34 cellular contexts compared by ENCODE assay signal in genomic region chr12:109768901-109769670, GRCh38. TPM values are rescaled to one million over a fixed set of nuclear protein-coding genes. Genes with fewer than 3 reads are reported as not detected.
DNase-seq lines count a peak whose midpoint lies in the region; ATAC-seq and TF ChIP-seq lines count a peak whose summit lies in the region.
"Had no signal": no experiment of that assay in that cellular context is flagged by ENCODE, and none has a peak within 500 bp of the region (broad histone marks: within the 10 kb centered on the region; RNA-seq: fewer than 3 reads in every experiment).

No MANE protein-coding gene starts in this region.

- H3K27me3 ChIP-seq in mesenchymal stem cell (ENCODE audit: control insufficient read depth in 1 of 2, insufficient read depth in 1 of 2, low read length in 2 of 2), result peaks cover 24 to 34% of the 10 kb centered on the region in 2 experiments
- H3K27me3 ChIP-seq in A673 (replicated peaks; ENCODE audit: insufficient read depth, low read depth, low read length, poor library complexity), result no peaks in the 10 kb centered on the region
- H3K27me3 ChIP-seq: brain microvascular endothelial cell, neural progenitor cell, right atrium auricular region had no signal

- POLR2A ChIA-PET in A673 (lab: Charles Lee; ENCODE audit: low non-redundant PET), result no interaction called here

- intact Hi-C loops in A673 (cut with micrococcal nuclease; ENCODE audit: unreplicated experiment), result no loop called here

- H2BK15ac ChIP-seq in mesenchymal stem cell (ENCODE audit: low read depth, poor library complexity, severe bottlenecking), result no peak overlapping the region

- no peaks in the 10 kb centered on the region for H3K9me3 Mint-ChIP-seq in activated naive CD4-positive, alpha-beta T cell treated with anti-CD3 and anti-CD28 coated beads, Interleukin-2, amount 10 ng/mL, durations not matched to agents 7 days and 5 days
- H3K9me3 Mint-ChIP-seq: activated CD4-positive, alpha-beta T cell treated with anti-CD3 and anti-CD28 coated beads, Interleukin-2, amount 10 ng/mL, durations not matched to agents 7 days and 5 days; activated naive CD4-positive, alpha-beta T cell treated with anti-CD3 and anti-CD28 coated beads for 36 hours; CD8-positive, alpha-beta memory T cell; neural progenitor cell; stimulated activated naive CD8-positive, alpha-beta T cell treated with anti-CD3 and anti-CD28 coated beads, Interleukin-15, Interleukin-2, amounts not matched to agents 100 ng/mL and 50 ng/mL, for 24 hours had no signal

- no peak overlapping the region for H2AK5ac ChIP-seq in mesenchymal stem cell (ENCODE audit: low read length, severe bottlenecking)

- no TSS peak for BruUV-seq in A673 (replicated peaks; lab: Mats Ljungman, UMichigan)

- H3K4me1 ChIP-seq in mesenchymal stem cell (ENCODE audit: control insufficient read depth, insufficient read depth, low read depth, low read length) (no peaks in the 10 kb centered on the region), A673 (ENCODE audit: insufficient read depth, low read length, poor library complexity, severe bottlenecking) (no peaks in the 10 kb centered on the region)

- H2BK120ac ChIP-seq in mesenchymal stem cell (ENCODE audit: low read depth, low read length), result no peak overlapping the region

- no peaks in the 10 kb centered on the region for H3K36me3 Mint-ChIP-seq in activated naive CD4-positive, alpha-beta T cell treated with anti-CD3 and anti-CD28 coated beads, Interleukin-2, amount 10 ng/mL, durations not matched to agents 7 days and 5 days
- H3K36me3 Mint-ChIP-seq: CD8-positive, alpha-beta memory T cell; neural progenitor cell had no signal

- H3K23ac ChIP-seq in mesenchymal stem cell (ENCODE audit: low read length in 2 of 2), result no peak overlapping the region

- H3K4me3 ChIP-seq in mesenchymal stem cell (ENCODE audit: insufficient read depth in 1 of 2, low read depth in 1 of 2, low read length in 2 of 2), result no peak overlapping the region
- H3K4me3 ChIP-seq in A673 (ENCODE audit: low read depth, low read length, poor library complexity, severe bottlenecking), result no peak overlapping the region
- H3K4me3 ChIP-seq: neural progenitor cell, right atrium auricular region, spleen, tibial artery had no signal

- H4K8ac ChIP-seq in mesenchymal stem cell (ENCODE audit: low read length), result no peak overlapping the region

- no peak overlapping the region for H3K14ac ChIP-seq in mesenchymal stem cell (ENCODE audit: low read length in 2 of 2)

- peak; percentile 8 for DNase-seq in activated naive CD4-positive, alpha-beta T cell treated with anti-CD3 and anti-CD28 coated beads, Interleukin-2, amount 10 ng/mL, durations not matched to agents 7 days and 5 days
- DNase-seq in activated naive CD4-positive, alpha-beta T cell treated with anti-CD3 and anti-CD28 coated beads, Interleukin-2, amount 50 U/mL, for 16 hours, result no peak
- DNase-seq in mesenchymal stem cell, result no peak
- no peak for DNase-seq in A673 (ENCODE audit: low spot score)
- DNase-seq in HUDEP-2 (lab: John Stamatoyannopoulos, UW; ENCODE audit: unreplicated experiment in 76 of 76), result no peak
- DNase-seq: activated CD4-positive, alpha-beta T cell treated with anti-CD3 and anti-CD28 coated beads, Interleukin-2, amount 10 ng/mL, durations not matched to agents 7 days and 5 days; activated T-cell treated with anti-CD3 and anti-CD28 coated beads, Interleukin-2, amount 50 U/mL, for 48 hours; amygdala; brain microvascular endothelial cell; CD8-positive, alpha-beta memory T cell; effector CD8-positive, alpha-beta T cell; EL; hippocampal formation; KBM-7; left cardiac atrium; mesendoderm; NCI-H1105 treated with DMSO at 0.1 percent for 48 hours; NCI-H2029; NCI-H226; NCI-H69; Right ventricle myocardium superior; spleen; stimulated activated CD4-positive, alpha-beta T cell treated with anti-CD3 and anti-CD28 coated beads, Interleukin-2, amount 100 ng/mL, for 24 hours had no signal

- H3K27ac ChIP-seq in cingulate gyrus (ENCODE audit: low read depth, low read length) (peak overlapping the region; percentile 23), mesenchymal stem cell (ENCODE audit: low read length, poor library complexity, severe bottlenecking) (no peak overlapping the region), temporal lobe (ENCODE audit: low read depth, low read length) (peak overlapping the region; percentile 62), A673 (ENCODE audit: low read depth, low read length, poor library complexity, severe bottlenecking) (no peak overlapping the region)
- H3K27ac ChIP-seq: brain microvascular endothelial cell, epithelial cell of prostate, right atrium auricular region, spleen, tibial artery, WERI-Rb-1 had no signal

- H3K9me3 ChIP-seq in mesenchymal stem cell (ENCODE audit: control insufficient read depth, low read length) (no peaks in the 10 kb centered on the region), A673 (ENCODE audit: low read depth, low read length, poor library complexity, severe bottlenecking) (no peaks in the 10 kb centered on the region)
- H3K9me3 ChIP-seq: right atrium auricular region, spleen, tibial artery had no signal

- no peak for TF ChIP-seq CTCF in A673 (conservative IDR thresholded peaks at IDR 0.05; ENCODE audit: low read depth, low read length)

- H3K79me1 ChIP-seq in mesenchymal stem cell (replicated peaks; ENCODE audit: low read length, poor library complexity, severe bottlenecking), result no peaks in the 10 kb centered on the region

- H3K27me3 Mint-ChIP-seq in activated naive CD4-positive, alpha-beta T cell treated with anti-CD3 and anti-CD28 coated beads, Interleukin-2, amount 10 ng/mL, durations not matched to agents 7 days and 5 days, result peaks cover 13% of the 10 kb centered on the region
- H3K27me3 Mint-ChIP-seq: activated CD4-positive, alpha-beta T cell treated with anti-CD3 and anti-CD28 coated beads, Interleukin-2, amount 10 ng/mL, durations not matched to agents 7 days and 5 days; B cell had no signal

- H4K91ac ChIP-seq in mesenchymal stem cell (ENCODE audit: low read length), result peak overlapping the region; percentile 49

- peaks cover 5% of the 10 kb centered on the region for H3K4me1 Mint-ChIP-seq in activated naive CD4-positive, alpha-beta T cell treated with anti-CD3 and anti-CD28 coated beads, Interleukin-2, amount 10 ng/mL, durations not matched to agents 7 days and 5 days

- no peak overlapping the region for H3K9ac ChIP-seq in mesenchymal stem cell (ENCODE audit: low read length)
- H3K9ac ChIP-seq: neural progenitor cell had no signal

- no peak for ATAC-seq in GM19455 (IDR thresholded peaks at IDR 0.05; ENCODE audit: unreplicated experiment)
- ATAC-seq: left cardiac atrium had no signal

- H2AFZ ChIP-seq in mesenchymal stem cell (ENCODE audit: low read depth, low read length), result no peak overlapping the region
- H2AFZ ChIP-seq: neural progenitor cell had no signal

- CTCF ChIA-PET in activated naive CD4-positive, alpha-beta T cell treated with anti-CD3 and anti-CD28 coated beads, Interleukin-2, amount 10 ng/mL, durations not matched to agents 7 days and 5 days (lab: Charles Lee), result no interaction called here
- CTCF ChIA-PET in A673 (lab: Charles Lee), result no interaction called here

- no peak overlapping the region for H2BK12ac ChIP-seq in mesenchymal stem cell (ENCODE audit: low read length in 2 of 2)

- H3K27ac Mint-ChIP-seq in activated naive CD4-positive, alpha-beta T cell treated with anti-CD3 and anti-CD28 coated beads, Interleukin-2, amount 10 ng/mL, durations not matched to agents 7 days and 5 days, result no peak overlapping the region
- H3K27ac Mint-ChIP-seq: activated CD4-positive, alpha-beta T cell treated with anti-CD3 and anti-CD28 coated beads, Interleukin-2, amount 10 ng/mL, durations not matched to agents 7 days and 5 days; activated naive CD4-positive, alpha-beta T cell treated with anti-CD3 and anti-CD28 coated beads for 36 hours; B cell; CD8-positive, alpha-beta memory T cell; neural progenitor cell; stimulated activated naive CD8-positive, alpha-beta T cell treated with anti-CD3 and anti-CD28 coated beads, Interleukin-15, Interleukin-2, amounts not matched to agents 100 ng/mL and 50 ng/mL, for 24 hours had no signal

- no peak overlapping the region for H3K18ac ChIP-seq in mesenchymal stem cell (ENCODE audit: low read depth in 1 of 2, low read length in 2 of 2)

- no peak overlapping the region for H3K4me2 ChIP-seq in mesenchymal stem cell (ENCODE audit: low read length, poor library complexity, severe bottlenecking)

- no peaks in the 10 kb centered on the region for H3K36me3 ChIP-seq in mesenchymal stem cell (ENCODE audit: control insufficient read depth in 1 of 2, insufficient read depth in 2 of 2, low read depth in 1 of 2, low read length in 2 of 2)
- H3K36me3 ChIP-seq in A673 (ENCODE audit: insufficient read depth, low read length, poor library complexity, severe bottlenecking), result no peaks in the 10 kb centered on the region
- H3K36me3 ChIP-seq: brain microvascular endothelial cell, neural progenitor cell, right atrium auricular region had no signal

- H3K4me3 Mint-ChIP-seq in activated naive CD4-positive, alpha-beta T cell treated with anti-CD3 and anti-CD28 coated beads, Interleukin-2, amount 10 ng/mL, durations not matched to agents 7 days and 5 days, result no peak overlapping the region
- H3K4me3 Mint-ChIP-seq: activated CD4-positive, alpha-beta T cell treated with anti-CD3 and anti-CD28 coated beads, Interleukin-2, amount 10 ng/mL, durations not matched to agents 7 days and 5 days; activated naive CD4-positive, alpha-beta T cell treated with anti-CD3 and anti-CD28 coated beads for 36 hours; B cell; CD8-positive, alpha-beta memory T cell; neural progenitor cell; stimulated activated naive CD8-positive, alpha-beta T cell treated with anti-CD3 and anti-CD28 coated beads, Interleukin-15, Interleukin-2, amounts not matched to agents 100 ng/mL and 50 ng/mL, for 24 hours had no signal

- no peak overlapping the region for H2BK5ac ChIP-seq in mesenchymal stem cell (ENCODE audit: low read depth, low read length, poor library complexity, severe bottlenecking)

- WGBS in mesenchymal stem cell, result 96% methylated on average over 38 of the region's 38 CpGs

- no peak overlapping the region for H3K4ac ChIP-seq in mesenchymal stem cell (ENCODE audit: low read depth in 1 of 2, low read length in 2 of 2)

RNA-seq across cellular contexts. Expression of gene FAM222A, which starts 55.5 kb away (rescaled TPM):
- 2.8 TPM for polyA plus RNA-seq in mesenchymal stem cell (2013, experiment 1 of 2)
- polyA plus RNA-seq in mesenchymal stem cell (2013, experiment 2 of 2), result 2.5 TPM
- total RNA-seq in temporal lobe (3.2 TPM), A673 (2021) (3.9 and 5.5 TPM in 2 replicates)

Comparison
In these comparisons a context has a peak if more than half of its experiments do, and no peak if none do; other contexts are left out.
1. H3K27ac ChIP-seq: peak in cingulate gyrus (single experiment) and temporal lobe (single experiment); none in mesenchymal stem cell (single experiment) and A673 (single experiment).